Comparison of ENCODE assay signal across 26 cellular contexts in genomic region chr9:72612449-72612848, GRCh38.
"Had no signal": no experiment of that assay in that cellular context is flagged by ENCODE, and none has a peak within 500 bp of the region (broad histone marks: within the 10 kb centered on the region; RNA-seq: fewer than 3 reads in every experiment).

No MANE protein-coding gene starts in this region.

- ATAC-seq: activated CD8-positive, alpha-beta T cell treated with anti-CD3 and anti-CD28 coated beads for 36 hours; activated T-helper 17 cell treated with anti-CD3 and anti-CD28 coated beads, Interleukin-2, amount 50 U/mL, for 72 hours; left cardiac atrium; mucosa of descending colon; T-cell; WTC11 had no signal

- DNase-seq: activated CD4-positive, alpha-beta T cell treated with anti-CD3 and anti-CD28 coated beads for 48 hours; activated CD8-positive, alpha-beta T cell treated with anti-CD3 and anti-CD28 coated beads for 36 hours; activated naive CD4-positive, alpha-beta T cell; activated naive CD8-positive, alpha-beta T cell treated with anti-CD3 and anti-CD28 coated beads, Interleukin-2, amount 10 ng/mL, durations not matched to agents 7 days and 5 days; activated T-cell treated with anti-CD3 and anti-CD28 coated beads, Interleukin-2, amount 50 U/mL, for 1 hour; caudate nucleus; colonic mucosa; glutamatergic neuron; hippocampal formation; left cardiac atrium; mesenchymal stem cell; mucosa of descending colon; naive B cell; stimulated activated CD4-positive, alpha-beta T cell treated with anti-CD3 and anti-CD28 coated beads, Interleukin-2, amount 100 ng/mL, for 48 hours; stomach; T-cell; testis had no signal

- H3K27ac Mint-ChIP-seq: activated CD8-positive, alpha-beta T cell treated with anti-CD3 and anti-CD28 coated beads for 36 hours; activated naive CD8-positive, alpha-beta T cell treated with anti-CD3 and anti-CD28 coated beads, Interleukin-2, amount 10 ng/mL, durations not matched to agents 7 days and 5 days; activated T-helper 17 cell treated with anti-CD3 and anti-CD28 coated beads, Interleukin-2, amount 50 U/mL, for 72 hours; brain; naive B cell; stimulated activated effector memory CD8-positive, alpha-beta T cell treated with anti-CD3 and anti-CD28 coated beads, Interleukin-12 subunit alpha, Interleukin-12 subunit beta, amount 100 ng/mL, for 72 hours; T-cell; type B pancreatic cell; WTC11 had no signal

- H3K4me1 ChIP-seq: colonic mucosa, prostate gland, right atrium auricular region, stomach, testis had no signal

- H3K27ac ChIP-seq: colonic mucosa, prostate gland, right atrium auricular region, skin epidermis, stomach, testis had no signal

- H3K4me3 Mint-ChIP-seq: activated CD8-positive, alpha-beta T cell treated with anti-CD3 and anti-CD28 coated beads for 36 hours; activated naive CD8-positive, alpha-beta T cell treated with anti-CD3 and anti-CD28 coated beads, Interleukin-2, amount 10 ng/mL, durations not matched to agents 7 days and 5 days; activated T-helper 17 cell treated with anti-CD3 and anti-CD28 coated beads, Interleukin-2, amount 50 U/mL, for 72 hours; brain; naive B cell; neural crest cell; stimulated activated effector memory CD8-positive, alpha-beta T cell treated with anti-CD3 and anti-CD28 coated beads, Interleukin-12 subunit alpha, Interleukin-12 subunit beta, amount 100 ng/mL, for 72 hours; T-cell; type B pancreatic cell; WTC11 had no signal

- H3K36me3 ChIP-seq: colonic mucosa, prostate gland, right atrium auricular region, stomach had no signal

- H3K27me3 ChIP-seq: colonic mucosa, right atrium auricular region, stomach, testis had no signal

- H3K4me3 ChIP-seq: colonic mucosa, mucosa of descending colon, prostate gland, right atrium auricular region, skin epidermis, stomach, testis had no signal

- H3K27me3 Mint-ChIP-seq: activated T-helper 17 cell treated with anti-CD3 and anti-CD28 coated beads, Interleukin-2, amount 50 U/mL, for 72 hours; brain; T-cell; type B pancreatic cell had no signal

- H3K36me3 Mint-ChIP-seq: activated naive CD8-positive, alpha-beta T cell treated with anti-CD3 and anti-CD28 coated beads, Interleukin-2, amount 10 ng/mL, durations not matched to agents 7 days and 5 days; brain; naive B cell; stimulated activated effector memory CD8-positive, alpha-beta T cell treated with anti-CD3 and anti-CD28 coated beads, Interleukin-12 subunit alpha, Interleukin-12 subunit beta, amount 100 ng/mL, for 72 hours; T-cell; type B pancreatic cell; WTC11 had no signal

- H3K9me3 ChIP-seq: colonic mucosa, mucosa of descending colon, prostate gland, right atrium auricular region, stomach, testis had no signal

- H3K4me1 Mint-ChIP-seq: activated naive CD8-positive, alpha-beta T cell treated with anti-CD3 and anti-CD28 coated beads, Interleukin-2, amount 10 ng/mL, durations not matched to agents 7 days and 5 days; activated T-helper 17 cell treated with anti-CD3 and anti-CD28 coated beads, Interleukin-2, amount 50 U/mL, for 72 hours; brain; naive B cell; stimulated activated effector memory CD8-positive, alpha-beta T cell treated with anti-CD3 and anti-CD28 coated beads, Interleukin-12 subunit alpha, Interleukin-12 subunit beta, amount 100 ng/mL, for 72 hours; T-cell; WTC11 had no signal

- H3K9me3 Mint-ChIP-seq: activated CD8-positive, alpha-beta T cell treated with anti-CD3 and anti-CD28 coated beads for 36 hours; activated naive CD8-positive, alpha-beta T cell treated with anti-CD3 and anti-CD28 coated beads, Interleukin-2, amount 10 ng/mL, durations not matched to agents 7 days and 5 days; activated T-helper 17 cell treated with anti-CD3 and anti-CD28 coated beads, Interleukin-2, amount 50 U/mL, for 72 hours; stimulated activated effector memory CD8-positive, alpha-beta T cell treated with anti-CD3 and anti-CD28 coated beads, Interleukin-12 subunit alpha, Interleukin-12 subunit beta, amount 100 ng/mL, for 72 hours; T-cell; type B pancreatic cell had no signal
